8 cellular contexts compared by ENCODE assay signal in genomic region chr19:42176990-42177685, GRCh38. TPM values are rescaled to one million over a fixed set of nuclear protein-coding genes. Genes with fewer than 3 reads are reported as not detected.
DNase-seq lines count a peak whose midpoint lies in the region; ATAC-seq and TF ChIP-seq lines count a peak whose summit lies in the region.

No MANE protein-coding gene starts in this region.

- ATAC-seq in right lobe of liver (peak; percentile 80 to 90 (median 85)), HG03196 (IDR thresholded peaks at IDR 0.05; ENCODE audit: unreplicated experiment) (no peak)

- peak; percentile 45 for DNase-seq in NCI-H460 (ENCODE audit: extremely low read depth, low read depth)
- peak; percentile 76 for DNase-seq in activated CD4-positive, alpha-beta T cell treated with anti-CD3 and anti-CD28 coated beads, Interleukin-2, amount 50 U/mL, for 1 hour
- peak; percentile 41 for DNase-seq in dedifferentiated amniotic fluid mesenchymal stem cell (ENCODE audit: extremely low spot score)
- DNase-seq in right lobe of liver: peak in 2 of 3 donors; percentile 72 to 73
- peak; percentile 80 for DNase-seq in stimulated activated CD4-positive, alpha-beta T cell treated with anti-CD3 and anti-CD28 coated beads, Interleukin-4, amount 100 ng/mL, for 1 hour

- no peak for TF ChIP-seq POLR2A in right lobe of liver (IDR thresholded peaks at IDR 0.05)

- H3K9me3 ChIP-seq in BLaER1 (no peaks in the 10 kb centered on the region), HEK293 (ENCODE audit: control insufficient read depth, insufficient read depth, low read depth, low read length) (no peaks in the 10 kb centered on the region), right lobe of liver (no peaks in the 10 kb centered on the region)

- peak overlapping the region; percentile 90 for H3K4me2 ChIP-seq in BLaER1

- H3K4me1 ChIP-seq in BLaER1 (peaks cover 26% of the 10 kb centered on the region), HEK293 (ENCODE audit: control insufficient read depth, insufficient read depth, low read length) (peaks cover 10% of the 10 kb centered on the region), right lobe of liver (no peaks in the 10 kb centered on the region)

- peaks cover 74% of the 10 kb centered on the region for H3K27me3 ChIP-seq in BLaER1
- H3K27me3 ChIP-seq in right lobe of liver: peaks cover 0 to 12% of the 10 kb centered on the region in 2 donors

- peaks cover 45% of the 10 kb centered on the region for H4K20me1 ChIP-seq in BLaER1

- peak overlapping the region; percentile 63 for H3K4me3 ChIP-seq in BLaER1
- H3K4me3 ChIP-seq in HEK293 (ENCODE audit: low read depth, low read length): peak overlapping the region; percentile 27; the same call in 1 of the 2 replicates
- H3K4me3 ChIP-seq in right lobe of liver: peak overlapping the region in 2 of 3 donors; percentile 6 to 35

- H3K36me3 ChIP-seq in BLaER1: no peaks in the 10 kb centered on the region
- no peaks in the 10 kb centered on the region for H3K36me3 ChIP-seq in HEK293 (ENCODE audit: control insufficient read depth in 2 of 2, insufficient read depth in 1 of 2, low read length in 2 of 2)
- H3K36me3 ChIP-seq in right lobe of liver: no peaks in the 10 kb centered on the region

- intact Hi-C loops in right lobe of liver (cut with DNase I): no loop called here

- CTCF ChIA-PET in HEK293 (lab: Yijun Ruan, JAX): interaction anchor here (0.6 to 3.3 kb wide), 16 partner anchors 10 to 285 kb away, joined by 3 to 23 read pairs (median 4); partner anchors contain the start of gene POU2F2

- H3K9ac ChIP-seq in BLaER1: no peak overlapping the region

- POLR2A ChIA-PET in HEK293 (lab: Yijun Ruan, JAX): interaction anchor here (0.7 to 1.7 kb wide), 9 partner anchors 10 to 246 kb away, joined by 3 to 9 read pairs (median 4); partner anchors contain the start of gene ZNF574

- H3K27ac ChIP-seq in BLaER1: no peak overlapping the region
- H3K27ac ChIP-seq in HEK293 (ENCODE audit: extremely low read depth, low read depth, low read length): no peak overlapping the region
- H3K27ac ChIP-seq in right lobe of liver: no peak overlapping the region

- WGBS in right lobe of liver (ENCODE audit: insufficient coverage, low coverage, low lambda C conversion rate, missing lambda C conversion rate): under 1% methylated on average over 14 of the region's 66 CpGs

- TF ChIP-seq CTCF in HEK293 (tag by site-specific recombination; IDR thresholded peaks at IDR 0.05): 0 out of 2 replicates have a peak, but pooled peaks have one; percentile 45
- peak in 3 of 4 donors; percentile 39 to 51 (median 44) for TF ChIP-seq CTCF in right lobe of liver (IDR thresholded peaks at IDR 0.05)

TF ChIP-seq in HEK293, 187 proteins besides CTCF, POLR2A, EP300 and RAD21 (continues in another document):
- TF ChIP-seq ZNF843 (tag by site-specific recombination; IDR thresholded peaks at IDR 0.05) (no peak), ZBTB48 (tag by site-specific recombination; IDR thresholded peaks at IDR 0.05) (peak; percentile 55), PATZ1 (tag by site-specific recombination; IDR thresholded peaks at IDR 0.05) (peak; percentile 71), ZNF366 (tag by site-specific recombination; conservative IDR thresholded peaks at IDR 0.05) (no peak; the same call in 1 of the 2 replicates), ZNF600 (tag by site-specific recombination; IDR thresholded peaks at IDR 0.05) (peak; percentile 72), ZNF280D (tag by site-specific recombination; IDR thresholded peaks at IDR 0.05) (no peak), PRDM1 (tag by site-specific recombination; IDR thresholded peaks at IDR 0.05) (peak; percentile 87), ZNF596 (tag by site-specific recombination; IDR thresholded peaks at IDR 0.05) (peak; percentile 94), ZNF561 (tag by site-specific recombination; IDR thresholded peaks at IDR 0.05; ENCODE audit: borderline replicate concordance) (peak; percentile 99; the same call in 1 of the 2 replicates), ZNF274 (IDR thresholded peaks at IDR 0.05; ENCODE audit: low read length) (no peak), ZNF274 (tag by site-specific recombination; IDR thresholded peaks at IDR 0.05; ENCODE audit: borderline replicate concordance) (0 out of 2 replicates have a peak, but pooled peaks have one; percentile 14), BCL6B (tag by site-specific recombination; IDR thresholded peaks at IDR 0.05) (0 out of 2 replicates have a peak, but pooled peaks have one; percentile 43), ZNF777 (tag by site-specific recombination; IDR thresholded peaks at IDR 0.05; ENCODE audit: borderline replicate concordance) (0 out of 2 replicates have a peak, but pooled peaks have one; percentile 24), IKZF3 (tag by site-specific recombination; IDR thresholded peaks at IDR 0.05) (peak; percentile 93), ZEB2 (tag by site-specific recombination; IDR thresholded peaks at IDR 0.05) (peak; percentile 35; the same call in 1 of the 2 replicates), ZNF391 (tag by site-specific recombination; IDR thresholded peaks at IDR 0.05; ENCODE audit: borderline replicate concordance, low read depth) (0 out of 2 replicates have a peak, but pooled peaks have one; percentile 16), ZFP3 (tag by site-specific recombination; IDR thresholded peaks at IDR 0.05; ENCODE audit: low read depth) (0 out of 2 replicates have a peak, but pooled peaks have one; percentile 14), ZBTB20 (tag by site-specific recombination; IDR thresholded peaks at IDR 0.05) (peak; percentile 36), ZFHX2 (tag by site-specific recombination; conservative IDR thresholded peaks at IDR 0.05) (peak; percentile 84)

RNA-seq across cellular contexts. Expression of gene DEDD2, which starts 40.3 kb away (rescaled TPM):
- 12.9 and 16.5 TPM in 2 replicates for total RNA-seq in NCI-H460 (2014; rRNA removed; shearing (Covaris generic))
- polyA plus RNA-seq in NCI-H460 (2014; cell fraction: nucleus; rRNA removed): 25.9 and 30.8 TPM in 2 replicates
- total RNA-seq in right lobe of liver: 10 to 100 TPM in 5 of 6 experiments, 1 to 10 TPM in 1; 8.1 to 18.0 (median 15.0) TPM

RNA-seq across cellular contexts. Expression of gene ZNF526, which starts 43.0 kb away (rescaled TPM):
- total RNA-seq in NCI-H460 (2014; rRNA removed; shearing (Covaris generic)): 3.7 and 4.4 TPM in 2 replicates
- polyA plus RNA-seq in NCI-H460 (2014; cell fraction: nucleus; rRNA removed): 6.1 and 6.9 TPM in 2 replicates
- total RNA-seq in right lobe of liver: 1 to 10 TPM; 1.9 to 3.9 (median 3.4) TPM

RNA-seq across cellular contexts. Expression of gene POU2F2, which starts 44.9 kb away (rescaled TPM):
- total RNA-seq in NCI-H460 (2014; rRNA removed; shearing (Covaris generic)): 0.02 TPM in 1 of 2 replicates, not detected in the other
- polyA plus RNA-seq in NCI-H460 (2014; cell fraction: nucleus; rRNA removed): not detected in 2 replicates
- total RNA-seq in right lobe of liver: 1 to 10 TPM in 3 of 6 experiments, under 1 TPM in 3; 0.18 to 3.0 (median 1.00) TPM
